In the genomic region with DNA sequence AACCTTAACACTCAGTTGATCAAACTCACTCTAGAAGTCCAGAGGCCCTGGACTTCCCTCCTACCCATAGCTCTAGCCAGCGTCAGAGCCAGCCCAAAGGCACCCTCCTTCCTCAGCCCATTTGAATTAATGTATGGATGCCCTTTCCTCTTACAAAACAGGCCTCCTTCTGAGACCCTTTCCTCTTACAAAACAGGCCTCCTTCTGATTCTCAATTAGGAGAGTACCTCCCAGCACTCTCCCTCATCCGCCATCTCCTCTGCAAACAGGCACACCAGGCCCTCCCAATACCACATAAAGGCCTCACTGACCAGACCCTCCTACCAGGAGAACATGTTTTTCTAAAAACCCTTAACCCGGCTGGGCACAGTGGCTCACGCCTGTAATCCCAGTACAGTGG, we compare ENCODE assay signal across 28 cellular contexts.
"Had no signal": no experiment of that assay in that cellular context is flagged by ENCODE, and none has a peak within 500 bp of the region (broad histone marks: within the 10 kb centered on the region; RNA-seq: fewer than 3 reads in every experiment).

No MANE protein-coding gene starts in this region.

- H3K4me3 ChIP-seq: adrenal gland, body of pancreas, Peyer's patch, SJSA1 had no signal

- DNase-seq: activated CD4-positive, alpha-beta memory T cell treated with anti-CD3 and anti-CD28 coated beads, Interleukin-2, amount 10 ng/mL, durations not matched to agents 7 days and 5 days; activated CD4-positive, alpha-beta T cell treated with anti-CD3 and anti-CD28 coated beads for 36 hours; activated CD4-positive, alpha-beta T cell treated with anti-CD3 and anti-CD28 coated beads, Interleukin-2, amount 50 U/mL, for 1 hour; activated CD8-positive, alpha-beta memory T cell treated with anti-CD3 and anti-CD28 coated beads, Interleukin-2, amount 50 U/mL, for 4 hours; activated naive CD4-positive, alpha-beta T cell treated with anti-CD3 and anti-CD28 coated beads, Interleukin-2, amount 50 U/mL, for 16 hours; activated naive CD8-positive, alpha-beta T cell treated with anti-CD3 and anti-CD28 coated beads, Interleukin-2, amount 10 ng/mL, durations not matched to agents 7 days and 5 days; activated T-cell treated with anti-CD3 and anti-CD28 coated beads, Interleukin-2, amount 50 U/mL, for 72 hours; adrenal gland; anterior cingulate cortex; body of pancreas; central memory CD4-positive, alpha-beta T cell; Kasumi-1; KBM-7; NCI-H1048; NCI-H146; NCI-H187 treated with DMSO at 0.1 percent for 48 hours; NCI-H2081 treated with DMSO at 0.1 percent for 48 hours; NCI-H446; NCI-H524 treated with DMSO at 0.1 percent for 48 hours; NCI-H82; Peyer's patch; SHP77; T-cell; T-helper 2 cell; T1000 had no signal

- ATAC-seq: activated CD4-positive, alpha-beta T cell treated with anti-CD3 and anti-CD28 coated beads for 36 hours; activated T-cell treated with anti-CD3 and anti-CD28 coated beads, Interleukin-2, amount 50 U/mL, for 72 hours; body of pancreas; T-cell had no signal

- H3K36me3 Mint-ChIP-seq: activated naive CD8-positive, alpha-beta T cell treated with anti-CD3 and anti-CD28 coated beads, Interleukin-2, amount 10 ng/mL, durations not matched to agents 7 days and 5 days; T-cell had no signal

- H3K36me3 ChIP-seq: adrenal gland, Peyer's patch, SJSA1 had no signal

- H3K4me1 ChIP-seq: adrenal gland, SJSA1 had no signal

- H3K27ac Mint-ChIP-seq: activated CD4-positive, alpha-beta memory T cell treated with anti-CD3 and anti-CD28 coated beads, Interleukin-2, amount 10 ng/mL, durations not matched to agents 7 days and 5 days; activated CD4-positive, alpha-beta T cell treated with anti-CD3 and anti-CD28 coated beads for 36 hours; activated naive CD8-positive, alpha-beta T cell treated with anti-CD3 and anti-CD28 coated beads, Interleukin-2, amount 10 ng/mL, durations not matched to agents 7 days and 5 days; activated T-cell treated with anti-CD3 and anti-CD28 coated beads, Interleukin-2, amount 50 U/mL, for 72 hours; T-cell had no signal

- H3K27me3 Mint-ChIP-seq: activated CD4-positive, alpha-beta memory T cell treated with anti-CD3 and anti-CD28 coated beads, Interleukin-2, amount 10 ng/mL, durations not matched to agents 7 days and 5 days; activated CD4-positive, alpha-beta T cell treated with anti-CD3 and anti-CD28 coated beads for 36 hours; activated naive CD8-positive, alpha-beta T cell treated with anti-CD3 and anti-CD28 coated beads, Interleukin-2, amount 10 ng/mL, durations not matched to agents 7 days and 5 days; T-cell had no signal

- H3K9me3 ChIP-seq: adrenal gland, body of pancreas, Peyer's patch, SJSA1 had no signal

- H3K27ac ChIP-seq: adrenal gland, body of pancreas, Peyer's patch, RWPE1, SJSA1, VCaP had no signal

- H3K4me3 Mint-ChIP-seq: activated CD4-positive, alpha-beta memory T cell treated with anti-CD3 and anti-CD28 coated beads, Interleukin-2, amount 10 ng/mL, durations not matched to agents 7 days and 5 days; activated CD4-positive, alpha-beta T cell treated with anti-CD3 and anti-CD28 coated beads for 36 hours; activated naive CD8-positive, alpha-beta T cell treated with anti-CD3 and anti-CD28 coated beads, Interleukin-2, amount 10 ng/mL, durations not matched to agents 7 days and 5 days; activated T-cell treated with anti-CD3 and anti-CD28 coated beads, Interleukin-2, amount 50 U/mL, for 72 hours; T-cell had no signal

- H3K9me3 Mint-ChIP-seq: activated CD4-positive, alpha-beta memory T cell treated with anti-CD3 and anti-CD28 coated beads, Interleukin-2, amount 10 ng/mL, durations not matched to agents 7 days and 5 days; activated naive CD8-positive, alpha-beta T cell treated with anti-CD3 and anti-CD28 coated beads, Interleukin-2, amount 10 ng/mL, durations not matched to agents 7 days and 5 days; activated T-cell treated with anti-CD3 and anti-CD28 coated beads, Interleukin-2, amount 50 U/mL, for 72 hours; T-cell had no signal

- H3K4me1 Mint-ChIP-seq: activated CD4-positive, alpha-beta memory T cell treated with anti-CD3 and anti-CD28 coated beads, Interleukin-2, amount 10 ng/mL, durations not matched to agents 7 days and 5 days; activated CD4-positive, alpha-beta T cell treated with anti-CD3 and anti-CD28 coated beads for 36 hours; activated naive CD8-positive, alpha-beta T cell treated with anti-CD3 and anti-CD28 coated beads, Interleukin-2, amount 10 ng/mL, durations not matched to agents 7 days and 5 days; T-cell had no signal

- H3K27me3 ChIP-seq: adrenal gland, body of pancreas, Peyer's patch, SJSA1 had no signal
